ENCODE assay signal across 12 cellular contexts in genomic region chr14:93012516-93013367, GRCh38.
DNase-seq lines count a peak whose midpoint lies in the region; ATAC-seq, FAIRE-seq and TF ChIP-seq lines count a peak whose summit lies in the region.
"Had no signal": no experiment of that assay in that cellular context is flagged by ENCODE, and none has a peak within 500 bp of the region (broad histone marks: within the 10 kb centered on the region; RNA-seq: fewer than 3 reads in every experiment).

No MANE protein-coding gene starts in this region.

- peaks cover 3% of the 10 kb centered on the region for H3K36me3 Mint-ChIP-seq in activated CD4-positive, alpha-beta T cell treated with anti-CD3 and anti-CD28 coated beads, Interleukin-2, amount 10 ng/mL, durations not matched to agents 24 days and 14 days (ENCODE audit: low read depth)
- H3K36me3 Mint-ChIP-seq in astrocyte (ENCODE audit: low read depth, unreplicated experiment) (peaks cover 2% of the 10 kb centered on the region), immature natural killer cell (peaks cover 0 to 3% (median 0%) of the 10 kb centered on the region in 3 donors)

- intact Hi-C loops in activated CD4-positive, alpha-beta T cell treated with anti-CD3 and anti-CD28 coated beads, Interleukin-2, amount 10 ng/mL, durations not matched to agents 24 days and 14 days (cut with micrococcal nuclease) = loop anchor here (10.0 kb wide), 1 partner anchor 48 kb away; no protein-coding TSS in a partner anchor

- no peak overlapping the region for H2AFZ ChIP-seq in astrocyte (ENCODE audit: low read depth, low read length)

- H3K4me2 ChIP-seq in astrocyte (ENCODE audit: low read length) = peak overlapping the region; percentile 62

- H3K36me3 ChIP-seq in astrocyte (ENCODE audit: insufficient read depth, low read length) = no peaks in the 10 kb centered on the region

- no peak for FAIRE-seq in astrocyte (lab: Jason Lieb, UNC)
- FAIRE-seq: A204.1 had no signal

- no peak for TF ChIP-seq CTCF in astrocyte (IDR thresholded peaks at IDR 0.05; ENCODE audit: insufficient read depth, low read depth, low read length)

- H3K4me3 ChIP-seq in astrocyte (ENCODE audit: insufficient read depth, low read depth, low read length) = no peak overlapping the region

- in situ Hi-C loops in G401 (cut with HindIII; ENCODE audit: low sequenced_read_pairs) = no loop called here

- H4K20me1 ChIP-seq in astrocyte (ENCODE audit: insufficient read depth, low read length) = peaks cover 51% of the 10 kb centered on the region

- H3K27ac Mint-ChIP-seq in activated CD4-positive, alpha-beta T cell treated with anti-CD3 and anti-CD28 coated beads, Interleukin-2, amount 10 ng/mL, durations not matched to agents 24 days and 14 days = peak overlapping the region; percentile 20
- no peak overlapping the region for H3K27ac Mint-ChIP-seq in astrocyte (ENCODE audit: unreplicated experiment)
- peak overlapping the region in 5 of 6 donors; percentile 3 to 63 (median 52) for H3K27ac Mint-ChIP-seq in immature natural killer cell

- H3K79me2 ChIP-seq in astrocyte (ENCODE audit: insufficient read depth, low read length) = no peaks in the 10 kb centered on the region

- H3K27me3 ChIP-seq in astrocyte (ENCODE audit: insufficient read depth, low read length) = no peaks in the 10 kb centered on the region

- H3K9me3 Mint-ChIP-seq in activated CD4-positive, alpha-beta T cell treated with anti-CD3 and anti-CD28 coated beads, Interleukin-2, amount 10 ng/mL, durations not matched to agents 24 days and 14 days = no peaks in the 10 kb centered on the region
- H3K9me3 Mint-ChIP-seq in astrocyte (ENCODE audit: unreplicated experiment) (no peaks in the 10 kb centered on the region), immature natural killer cell (no peaks in the 10 kb centered on the region)

- H3K4me1 ChIP-seq in astrocyte (ENCODE audit: insufficient read depth, low read length) = peaks cover 18% of the 10 kb centered on the region

- H3K9ac ChIP-seq in astrocyte (ENCODE audit: low read length) = no peak overlapping the region

- no peak overlapping the region for H3K4me3 Mint-ChIP-seq in activated CD4-positive, alpha-beta T cell treated with anti-CD3 and anti-CD28 coated beads, Interleukin-2, amount 10 ng/mL, durations not matched to agents 24 days and 14 days
- no peak overlapping the region for H3K4me3 Mint-ChIP-seq in astrocyte (ENCODE audit: unreplicated experiment)
- H3K4me3 Mint-ChIP-seq in immature natural killer cell = no peak overlapping the region

- H3K9me3 ChIP-seq in astrocyte (ENCODE audit: insufficient read depth, low read depth, low read length) = no peaks in the 10 kb centered on the region

- H3K27me3 Mint-ChIP-seq in activated CD4-positive, alpha-beta T cell treated with anti-CD3 and anti-CD28 coated beads, Interleukin-2, amount 10 ng/mL, durations not matched to agents 24 days and 14 days = no peaks in the 10 kb centered on the region
- H3K27me3 Mint-ChIP-seq in astrocyte (ENCODE audit: low read depth, unreplicated experiment) = peaks cover 35% of the 10 kb centered on the region
- H3K27me3 Mint-ChIP-seq in immature natural killer cell (ENCODE audit: low read depth in 3 of 3) = peaks cover 0 to 9% (median 0%) of the 10 kb centered on the region in 3 donors

- H3K27ac ChIP-seq in astrocyte (ENCODE audit: low read depth, low read length) (no peak overlapping the region), temporal lobe (ENCODE audit: low read depth, low read length) (peak overlapping the region; percentile 84)

- no peak for ATAC-seq in GM21528 (IDR thresholded peaks at IDR 0.05; ENCODE audit: low FRiP score, unreplicated experiment)

- peaks cover 21% of the 10 kb centered on the region for H3K4me1 Mint-ChIP-seq in activated CD4-positive, alpha-beta T cell treated with anti-CD3 and anti-CD28 coated beads, Interleukin-2, amount 10 ng/mL, durations not matched to agents 24 days and 14 days
- H3K4me1 Mint-ChIP-seq in astrocyte (ENCODE audit: low read depth, unreplicated experiment) (peaks cover 27% of the 10 kb centered on the region), immature natural killer cell (peaks cover 54 to 55% of the 10 kb centered on the region in 2 donors)

- no peak for DNase-seq in activated CD4-positive, alpha-beta T cell treated with anti-CD3 and anti-CD28 coated beads, Interleukin-2, amount 10 ng/mL, durations not matched to agents 24 days and 14 days
- no peak for DNase-seq in activated CD4-positive, alpha-beta T cell treated with anti-CD3 and anti-CD28 coated beads for 1 hour
- no peak for DNase-seq in astrocyte (ENCODE audit: low read depth)
- DNase-seq in immature natural killer cell = no peak
- DNase-seq in G401 (ENCODE audit: low spot score) = no peak
- no peak for DNase-seq in SW 1271 (lab: John Stamatoyannopoulos, UW)
- DNase-seq: activated gamma-delta T cell treated with Interleukin-2 at 50 U/mL for 16 hours; effector CD8-positive, alpha-beta T cell; RPMI8226 had no signal
